28 cellular contexts compared by ENCODE assay signal in the genomic region with DNA sequence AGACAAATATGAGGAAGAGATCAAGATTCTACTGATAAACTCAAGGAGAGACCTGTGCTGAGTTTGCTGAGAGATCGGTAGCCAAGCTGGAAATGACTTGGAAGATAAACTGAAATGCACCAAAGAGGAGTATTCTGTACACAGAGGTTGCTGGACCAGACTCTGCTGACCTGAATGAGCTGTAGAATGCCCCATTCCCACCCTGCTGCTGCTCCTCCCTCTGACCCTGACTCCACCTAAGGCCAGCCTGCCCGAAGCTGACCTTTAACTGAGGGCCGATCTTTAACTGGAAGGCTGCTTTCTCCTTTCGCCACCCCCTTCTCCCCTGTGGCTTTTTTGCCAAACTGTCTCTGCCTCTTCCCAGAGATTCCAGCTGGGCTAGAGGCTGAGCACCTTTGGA.
"Had no signal": no experiment of that assay in that cellular context is flagged by ENCODE, and none has a peak within 500 bp of the region (broad histone marks: within the 10 kb centered on the region; RNA-seq: fewer than 3 reads in every experiment).

No MANE protein-coding gene starts in this region.

- H3K4me1 Mint-ChIP-seq: activated CD4-positive, alpha-beta memory T cell treated with anti-CD3 and anti-CD28 coated beads, Interleukin-2, amount 10 ng/mL, durations not matched to agents 7 days and 5 days; activated CD4-positive, alpha-beta T cell treated with anti-CD3 and anti-CD28 coated beads, Interleukin-2, amount 10 ng/mL, durations not matched to agents 7 days and 5 days; central memory CD8-positive, alpha-beta T cell; natural killer cell; stimulated activated naive CD8-positive, alpha-beta T cell treated with anti-CD3 and anti-CD28 coated beads, Interleukin-15, amount 100 ng/mL, for 72 hours had no signal

- DNase-seq: activated CD4-positive, alpha-beta memory T cell treated with anti-CD3 and anti-CD28 coated beads, Interleukin-2, amount 10 ng/mL, durations not matched to agents 7 days and 5 days; activated CD4-positive, alpha-beta T cell treated with anti-CD3 and anti-CD28 coated beads for 1 hour; activated CD4-positive, alpha-beta T cell treated with anti-CD3 and anti-CD28 coated beads, Interleukin-2, amount 10 ng/mL, durations not matched to agents 7 days and 5 days; activated CD8-positive, alpha-beta memory T cell treated with anti-CD3 and anti-CD28 coated beads, Interleukin-2, amount 50 U/mL, for 48 hours; activated gamma-delta T cell; activated naive CD4-positive, alpha-beta T cell treated with anti-CD3 and anti-CD28 coated beads, Interleukin-2, amount 50 U/mL, for 16 hours; activated T-cell treated with anti-CD3 and anti-CD28 coated beads, Interleukin-2, amount 50 U/mL, for 24 hours; amygdala; kidney glomerular epithelial cell; natural killer cell; sigmoid colon; small intestine; stimulated activated CD4-positive, alpha-beta T cell treated with anti-CD3 and anti-CD28 coated beads, Interleukin-1b, Interleukin-23, amount 100 ng/mL, for 48 hours; stimulated activated CD4-positive, alpha-beta T cell treated with anti-CD3 and anti-CD28 coated beads, Interleukin-4, amount 100 ng/mL, for 4 hours; stimulated activated CD8-positive, alpha-beta memory T cell treated with anti-CD3 and anti-CD28 coated beads, Interleukin-4, amount 100 ng/mL, for 48 hours; stimulated activated naive CD8-positive, alpha-beta T cell treated with anti-CD3 and anti-CD28 coated beads, Interleukin-15, amount 100 ng/mL, for 72 hours; substantia nigra; SW 1271; T-helper 9 cell; upper lobe of left lung had no signal

- H3K4me3 ChIP-seq: breast epithelium, hepatocyte, sigmoid colon, upper lobe of left lung, vagina had no signal

- H3K27me3 Mint-ChIP-seq: activated CD4-positive, alpha-beta memory T cell treated with anti-CD3 and anti-CD28 coated beads, Interleukin-2, amount 10 ng/mL, durations not matched to agents 7 days and 5 days; activated CD4-positive, alpha-beta T cell treated with anti-CD3 and anti-CD28 coated beads, Interleukin-2, amount 10 ng/mL, durations not matched to agents 7 days and 5 days; activated T-cell treated with anti-CD3 and anti-CD28 coated beads, Interleukin-2, amount 50 U/mL, for 24 hours; central memory CD8-positive, alpha-beta T cell; dendritic cell treated with granulocyte-macrophage colony-stimulating factor and Interleukin-4, amounts not matched to agents 40 ng/mL and 50 ng/mL, for 4 days; memory B cell; stimulated activated memory B cell treated with anti-CD40 and anti-IgM and Interleukin-4, amounts not matched to agents 10 μg/mL and 1 μg/mL and 100 μg/mL, for 72 hours; stimulated activated naive CD8-positive, alpha-beta T cell treated with anti-CD3 and anti-CD28 coated beads, Interleukin-15, amount 100 ng/mL, for 72 hours had no signal

- H3K4me3 Mint-ChIP-seq: activated CD4-positive, alpha-beta memory T cell treated with anti-CD3 and anti-CD28 coated beads, Interleukin-2, amount 10 ng/mL, durations not matched to agents 7 days and 5 days; activated CD4-positive, alpha-beta T cell treated with anti-CD3 and anti-CD28 coated beads, Interleukin-2, amount 10 ng/mL, durations not matched to agents 7 days and 5 days; activated T-cell treated with anti-CD3 and anti-CD28 coated beads, Interleukin-2, amount 50 U/mL, for 24 hours; central memory CD8-positive, alpha-beta T cell; dendritic cell treated with granulocyte-macrophage colony-stimulating factor and Interleukin-4, amounts not matched to agents 40 ng/mL and 50 ng/mL, for 4 days; memory B cell; natural killer cell; stimulated activated memory B cell treated with anti-CD40 and anti-IgM and Interleukin-4, amounts not matched to agents 10 μg/mL and 1 μg/mL and 100 μg/mL, for 72 hours; stimulated activated naive CD8-positive, alpha-beta T cell treated with anti-CD3 and anti-CD28 coated beads, Interleukin-15, amount 100 ng/mL, for 72 hours; T-helper 1 cell treated with Interleukin-12 subunit alpha and Interleukin-12 subunit beta and Interleukin-4 antibody, amounts not matched to agents 30 μg/mL and 1 μg/mL, for 36 hours had no signal

- H3K36me3 ChIP-seq: breast epithelium, sigmoid colon, upper lobe of left lung, vagina had no signal

- H3K27ac ChIP-seq: breast epithelium, hepatocyte, sigmoid colon, upper lobe of left lung, vagina had no signal

- H3K27me3 ChIP-seq: breast epithelium, hepatocyte, sigmoid colon, upper lobe of left lung, vagina had no signal

- H3K27ac Mint-ChIP-seq: activated CD4-positive, alpha-beta memory T cell treated with anti-CD3 and anti-CD28 coated beads, Interleukin-2, amount 10 ng/mL, durations not matched to agents 7 days and 5 days; activated CD4-positive, alpha-beta T cell treated with anti-CD3 and anti-CD28 coated beads, Interleukin-2, amount 10 ng/mL, durations not matched to agents 7 days and 5 days; activated T-cell treated with anti-CD3 and anti-CD28 coated beads, Interleukin-2, amount 50 U/mL, for 24 hours; dendritic cell treated with granulocyte-macrophage colony-stimulating factor and Interleukin-4, amounts not matched to agents 40 ng/mL and 50 ng/mL, for 4 days; memory B cell; natural killer cell; stimulated activated memory B cell treated with anti-CD40 and anti-IgM and Interleukin-4, amounts not matched to agents 10 μg/mL and 1 μg/mL and 100 μg/mL, for 72 hours; stimulated activated naive CD8-positive, alpha-beta T cell treated with anti-CD3 and anti-CD28 coated beads, Interleukin-15, amount 100 ng/mL, for 72 hours; T-helper 1 cell treated with Interleukin-12 subunit alpha and Interleukin-12 subunit beta and Interleukin-4 antibody, amounts not matched to agents 30 μg/mL and 1 μg/mL, for 36 hours had no signal

- H3K9me3 Mint-ChIP-seq: activated CD4-positive, alpha-beta memory T cell treated with anti-CD3 and anti-CD28 coated beads, Interleukin-2, amount 10 ng/mL, durations not matched to agents 7 days and 5 days; central memory CD8-positive, alpha-beta T cell; memory B cell; natural killer cell; stimulated activated memory B cell treated with anti-CD40 and anti-IgM and Interleukin-4, amounts not matched to agents 10 μg/mL and 1 μg/mL and 100 μg/mL, for 72 hours had no signal

- H3K36me3 Mint-ChIP-seq: memory B cell; natural killer cell; stimulated activated memory B cell treated with anti-CD40 and anti-IgM and Interleukin-4, amounts not matched to agents 10 μg/mL and 1 μg/mL and 100 μg/mL, for 72 hours had no signal

- H3K9me3 ChIP-seq: breast epithelium, sigmoid colon, upper lobe of left lung, vagina had no signal

- ATAC-seq: natural killer cell; stimulated activated memory B cell treated with anti-CD40 and anti-IgM and Interleukin-4, amounts not matched to agents 10 μg/mL and 1 μg/mL and 100 μg/mL, for 72 hours; stimulated activated naive CD8-positive, alpha-beta T cell treated with anti-CD3 and anti-CD28 coated beads, Interleukin-15, amount 100 ng/mL, for 72 hours had no signal

- H3K4me1 ChIP-seq: breast epithelium, upper lobe of left lung had no signal
